In genomic region chr7:65953890-65954289, GRCh38 we compare ENCODE assay signal across 15 cellular contexts. TPM values are rescaled to one million over a fixed set of nuclear protein-coding genes. Genes with fewer than 3 reads are reported as not detected.
A peak's percentile ranks its signal among the peaks of the same experiment; 100 is the strongest.
DNase-seq lines count a peak whose midpoint lies in the region; ATAC-seq and TF ChIP-seq lines count a peak whose summit lies in the region.
"Had no signal": no experiment of that assay in that cellular context is flagged by ENCODE, and none has a peak within 500 bp of the region (broad histone marks: within the 10 kb centered on the region; RNA-seq: fewer than 3 reads in every experiment).

No MANE protein-coding gene starts in this region.

- H3K79me1 ChIP-seq in neuronal stem cell (ENCODE audit: low read depth, low read length): no peaks in the 10 kb centered on the region

- H3K9me3 ChIP-seq in right atrium auricular region (no peaks in the 10 kb centered on the region), neuronal stem cell (replicated peaks in 1 of 2; ENCODE audit: control insufficient read depth in 2 of 2, insufficient read depth in 1 of 2, low read depth in 1 of 2, low read length in 2 of 2) (no peaks in the 10 kb centered on the region)
- H3K9me3 ChIP-seq: BLaER1 treated with 17β-estradiol and CSF1 and Interleukin-3, amounts not matched to agents 10 nM and 100 nM had no signal

- TF ChIP-seq CTCF in right atrium auricular region (IDR thresholded peaks at IDR 0.05): no peak
- no peak for TF ChIP-seq CTCF in coronary artery (IDR thresholded peaks at IDR 0.05)
- TF ChIP-seq CTCF in type B pancreatic cell (conservative IDR thresholded peaks at IDR 0.05): no peak

- H4K8ac ChIP-seq in neuronal stem cell (ENCODE audit: low read depth, low read length): no peak overlapping the region

- no peaks in the 10 kb centered on the region for H3K4me1 Mint-ChIP-seq in type B pancreatic cell (ENCODE audit: unreplicated experiment)

- H2BK12ac ChIP-seq in neuronal stem cell (ENCODE audit: low read length): no peak overlapping the region

- no peak overlapping the region for H2BK5ac ChIP-seq in neuronal stem cell (ENCODE audit: low read length)

- no peak overlapping the region for H3K4ac ChIP-seq in neuronal stem cell (ENCODE audit: low read length)

- H3K36me3 ChIP-seq in right atrium auricular region (peaks cover 37% of the 10 kb centered on the region), neuronal stem cell (replicated peaks in 1 of 2; ENCODE audit: control insufficient read depth in 2 of 2, insufficient read depth in 2 of 2, low read length in 2 of 2) (peaks cover 10 to 46% of the 10 kb centered on the region in 2 donors)

- H3K27ac ChIP-seq in right atrium auricular region: no peak overlapping the region
- no peak overlapping the region for H3K27ac ChIP-seq in coronary artery
- H3K27ac ChIP-seq in neuronal stem cell (replicated peaks; ENCODE audit: low read length): no peak overlapping the region
- H3K27ac ChIP-seq: BLaER1 treated with 17β-estradiol and CSF1 and Interleukin-3, amounts not matched to agents 10 nM and 100 nM had no signal

- DNase-seq in right atrium auricular region (ENCODE audit: low spot score): peak; percentile 28
- DNase-seq in left cardiac atrium: no peak
- peak; percentile 22 for DNase-seq in coronary artery (ENCODE audit: low spot score)
- DNase-seq in left lobe of liver (ENCODE audit: low spot score): no peak
- DNase-seq in type B pancreatic cell (ENCODE audit: extremely low spot score, unreplicated experiment): peak; percentile 11
- no peak for DNase-seq in neuronal stem cell (ENCODE audit: low spot score)
- DNase-seq in NCI-H146 treated with DMSO at 0.1 percent for 48 hours (lab: John Stamatoyannopoulos, UW; ENCODE audit: unreplicated experiment): no peak
- no peak for DNase-seq in NCI-H1092 treated with DMSO at 0.1 percent for 48 hours (lab: John Stamatoyannopoulos, UW)
- DNase-seq: 8988T; AML-193; CD4-positive, CD25-positive, alpha-beta regulatory T cell; DMS53; GF-D8; HCEC 1CT had no signal

- H3K27me3 ChIP-seq in right atrium auricular region (no peaks in the 10 kb centered on the region), neuronal stem cell (ENCODE audit: control insufficient read depth in 3 of 3, insufficient read depth in 3 of 3, low read depth in 1 of 3, low read length in 3 of 3) (no peaks in the 10 kb centered on the region)
- H3K27me3 ChIP-seq: BLaER1 treated with 17β-estradiol and CSF1 and Interleukin-3, amounts not matched to agents 10 nM and 100 nM had no signal

- no peak overlapping the region for H2BK15ac ChIP-seq in neuronal stem cell (ENCODE audit: low read length)

- H3K27ac Mint-ChIP-seq in type B pancreatic cell: no peak overlapping the region

- H3K9me3 Mint-ChIP-seq in type B pancreatic cell: no peaks in the 10 kb centered on the region
- H3K9me3 Mint-ChIP-seq: CD4-positive, CD25-positive, alpha-beta regulatory T cell had no signal

- H2BK120ac ChIP-seq in neuronal stem cell (ENCODE audit: low read depth, low read length): no peak overlapping the region

- no peak overlapping the region for H3K18ac ChIP-seq in neuronal stem cell (ENCODE audit: low read length)

- H2AK5ac ChIP-seq in neuronal stem cell (ENCODE audit: low read depth, low read length): no peak overlapping the region

- no peak overlapping the region for H3K9ac ChIP-seq in neuronal stem cell (ENCODE audit: low read depth, low read length, poor library complexity)
- H3K9ac ChIP-seq: BLaER1 treated with 17β-estradiol and CSF1 and Interleukin-3, amounts not matched to agents 10 nM and 100 nM had no signal

- ATAC-seq in left cardiac atrium (no peak), left lobe of liver (peak; percentile 43)

- no peak overlapping the region for H2AFZ ChIP-seq in neuronal stem cell (ENCODE audit: low read length)

- H3K4me2 ChIP-seq in neuronal stem cell (ENCODE audit: insufficient read depth, low read length, poor library complexity, severe bottlenecking): no peak overlapping the region

- H3K27me3 Mint-ChIP-seq in type B pancreatic cell: no peaks in the 10 kb centered on the region
- H3K27me3 Mint-ChIP-seq: CD4-positive, CD25-positive, alpha-beta regulatory T cell had no signal

- no peak overlapping the region for H4K91ac ChIP-seq in neuronal stem cell (ENCODE audit: low read depth, low read length, poor library complexity)

- peaks cover 12% of the 10 kb centered on the region for H3K36me3 Mint-ChIP-seq in type B pancreatic cell

- H3K4me3 ChIP-seq in right atrium auricular region (no peak overlapping the region), coronary artery (no peak overlapping the region), neuronal stem cell (ENCODE audit: low read length in 2 of 2) (no peak overlapping the region)
- H3K4me3 ChIP-seq: BLaER1 treated with 17β-estradiol and CSF1 and Interleukin-3, amounts not matched to agents 10 nM and 100 nM had no signal

- WGBS in neuronal stem cell (ENCODE audit: extremely low coverage in 2 of 2, insufficient read length in 2 of 2, insufficient replicate concordance in 1 of 2), 2 donors: no CpG with 5 or more reads among the region's 12 CpGs

- H3K4me1 ChIP-seq in right atrium auricular region: no peaks in the 10 kb centered on the region
- no peaks in the 10 kb centered on the region for H3K4me1 ChIP-seq in neuronal stem cell (ENCODE audit: control insufficient read depth in 2 of 2, insufficient read depth in 1 of 2, low read depth in 1 of 2, low read length in 2 of 2)

- H3K23ac ChIP-seq in neuronal stem cell (ENCODE audit: low read depth, low read length, poor library complexity): no peak overlapping the region

- intact Hi-C loops in left cardiac atrium (cut with DNase I): no loop called here

- H3K14ac ChIP-seq in neuronal stem cell (ENCODE audit: low read length): no peak overlapping the region

- no peak overlapping the region for H3K4me3 Mint-ChIP-seq in type B pancreatic cell
- H3K4me3 Mint-ChIP-seq: CD4-positive, CD25-positive, alpha-beta regulatory T cell had no signal

RNA-seq across cellular contexts. Expression of gene GUSB, which starts 28.1 kb away (rescaled TPM):
- total RNA-seq in right atrium auricular region (10 to 100 TPM in 1 of 2 donors, 1 to 10 TPM in 1; 9.1 to 13.0 TPM), left cardiac atrium (10 to 100 TPM; 25.8 to 28.6 TPM), left lobe of liver (64.2 TPM), type B pancreatic cell (ENCODE audit: low replicate concordance) (46.6 and 53.8 TPM in 2 replicates)
- 25.4 TPM for polyA plus RNA-seq in neuronal stem cell (2013, experiment 1 of 2)
- polyA plus RNA-seq in neuronal stem cell (2013, experiment 2 of 2): 24.9 TPM

Comparison
In these comparisons a context has a peak if more than half of its experiments do, and no peak if none do; other contexts are left out.
1. DNase-seq: peak in right atrium auricular region (single experiment), coronary artery (single experiment) and type B pancreatic cell (single experiment); none in left cardiac atrium (single experiment), left lobe of liver (single experiment), neuronal stem cell (single experiment), NCI-H146 treated with DMSO at 0.1 percent for 48 hours (single experiment) and NCI-H1092 treated with DMSO at 0.1 percent for 48 hours (single experiment).